10 cellular contexts compared by ENCODE assay signal in genomic region chr2:230870544-230871360, GRCh38. TPM values are rescaled to one million over a fixed set of nuclear protein-coding genes. Genes with fewer than 3 reads are reported as not detected.
DNase-seq lines count a peak whose midpoint lies in the region; ATAC-seq and TF ChIP-seq lines count a peak whose summit lies in the region.
"Had no signal": no experiment of that assay in that cellular context is flagged by ENCODE, and none has a peak within 500 bp of the region (broad histone marks: within the 10 kb centered on the region; RNA-seq: fewer than 3 reads in every experiment).

No MANE protein-coding gene starts in this region.

- peak overlapping the region; percentile 97 for H2AK5ac ChIP-seq in mesendoderm (ENCODE audit: low read length)

- peaks cover 38% of the 10 kb centered on the region for H3K79me1 ChIP-seq in mesendoderm (ENCODE audit: low read length)

- H3K56ac ChIP-seq in mesendoderm (ENCODE audit: low read length) = peak overlapping the region; percentile 79

- H3K9me3 Mint-ChIP-seq in activated T-helper 2 cell treated with anti-CD3 and anti-CD28 coated beads, Interferon-gamma antibody, Interleukin-2, Interleukin-4, amounts not matched to agents 10 μg/mL and 5 μg/mL and 100 μg/mL, durations not matched to agents 14 hours and 24 hours and 36 hours = no peaks in the 10 kb centered on the region

- H4K5ac ChIP-seq in mesendoderm (ENCODE audit: low read length) = no peak overlapping the region

- peak overlapping the region; percentile 87 for H2BK5ac ChIP-seq in mesendoderm (ENCODE audit: low read length)

- H3K9ac ChIP-seq in mesendoderm (ENCODE audit: low read length) = peak overlapping the region; percentile 39

- peak overlapping the region; percentile 90 for H3K23ac ChIP-seq in mesendoderm (ENCODE audit: low read length)

- no peak overlapping the region for H3K4ac ChIP-seq in mesendoderm (ENCODE audit: low read depth, low read length)

- TF ChIP-seq CTCF in upper lobe of right lung (IDR thresholded peaks at IDR 0.05) = no peak

- H3K27me3 ChIP-seq in mesendoderm (ENCODE audit: insufficient read depth, low read length, poor library complexity) (no peaks in the 10 kb centered on the region), upper lobe of right lung (peaks cover 6% of the 10 kb centered on the region)

- no peaks in the 10 kb centered on the region for H3K36me3 Mint-ChIP-seq in T-helper 17 cell (ENCODE audit: low read depth)
- no peaks in the 10 kb centered on the region for H3K36me3 Mint-ChIP-seq in activated T-helper 2 cell treated with anti-CD3 and anti-CD28 coated beads, Interferon-gamma antibody, Interleukin-2, Interleukin-4, amounts not matched to agents 10 μg/mL and 5 μg/mL and 100 μg/mL, durations not matched to agents 14 hours and 24 hours and 36 hours (ENCODE audit: low read depth)

- H4K8ac ChIP-seq in mesendoderm (ENCODE audit: low read depth, low read length) = no peak overlapping the region

- peak overlapping the region; percentile 20 for H3K4me2 ChIP-seq in mesendoderm (ENCODE audit: low read length)

- H3K27me3 Mint-ChIP-seq in T-helper 17 cell = no peaks in the 10 kb centered on the region
- peaks cover 15% of the 10 kb centered on the region for H3K27me3 Mint-ChIP-seq in activated T-helper 2 cell treated with anti-CD3 and anti-CD28 coated beads, Interferon-gamma antibody, Interleukin-2, Interleukin-4, amounts not matched to agents 10 μg/mL and 5 μg/mL and 100 μg/mL, durations not matched to agents 14 hours and 24 hours and 36 hours (ENCODE audit: low read depth)

- no peak overlapping the region for H2BK120ac ChIP-seq in mesendoderm (ENCODE audit: low read depth, low read length)

- H3K4me1 ChIP-seq in mesendoderm (ENCODE audit: control insufficient read depth, low read depth, low read length) = peaks cover 36% of the 10 kb centered on the region
- H3K4me1 ChIP-seq in upper lobe of right lung = peaks cover 19% of the 10 kb centered on the region

- H3K4me3 ChIP-seq in mesendoderm (ENCODE audit: low read length) (no peak overlapping the region), upper lobe of right lung (no peak overlapping the region)

- H2BK15ac ChIP-seq in mesendoderm (replicated peaks; ENCODE audit: low read depth) = no peak overlapping the region

- peaks cover 29% of the 10 kb centered on the region for H3K4me1 Mint-ChIP-seq in T-helper 17 cell
- peaks cover 11% of the 10 kb centered on the region for H3K4me1 Mint-ChIP-seq in activated T-helper 2 cell treated with anti-CD3 and anti-CD28 coated beads, Interferon-gamma antibody, Interleukin-2, Interleukin-4, amounts not matched to agents 10 μg/mL and 5 μg/mL and 100 μg/mL, durations not matched to agents 14 hours and 24 hours and 36 hours (ENCODE audit: low read depth)

- H3K27ac ChIP-seq in mesendoderm (ENCODE audit: low read depth, low read length) (peak overlapping the region; percentile 83), upper lobe of right lung (peak overlapping the region; percentile 8)

- intact Hi-C loops in upper lobe of right lung (cut with DNase I) = no loop called here
- intact Hi-C loops in activated T-helper 2 cell treated with anti-CD3 and anti-CD28 coated beads, Interferon-gamma antibody, Interleukin-2, Interleukin-4, amounts not matched to agents 10 μg/mL and 5 μg/mL and 100 μg/mL, durations not matched to agents 14 hours and 24 hours and 36 hours (cut with micrococcal nuclease) = no loop called here

- peak; percentile 47 for DNase-seq in activated effector memory CD4-positive, alpha-beta T cell treated with anti-CD3 and anti-CD28 coated beads, Interleukin-2, amount 50 U/mL, for 16 hours
- no peak for DNase-seq in activated effector memory CD4-positive, alpha-beta T cell treated with Interleukin-2 at 50 U/mL for 16 hours
- no peak for DNase-seq in T-helper 17 cell
- peak; percentile 82 for DNase-seq in mesendoderm
- no peak for DNase-seq in upper lobe of right lung
- DNase-seq in glomerular visceral epithelial cell (ENCODE audit: extremely low spot score) = no peak
- DNase-seq in activated T-helper 2 cell treated with anti-CD3 and anti-CD28 coated beads, Interferon-gamma antibody, Interleukin-2, Interleukin-4, amounts not matched to agents 10 μg/mL and 5 μg/mL and 100 μg/mL, durations not matched to agents 14 hours and 24 hours and 36 hours (ENCODE audit: low spot score) = no peak
- DNase-seq in NCI-H510A (lab: John Stamatoyannopoulos, UW) = no peak
- DNase-seq: NCI-H226 had no signal

- H3K4me3 Mint-ChIP-seq in T-helper 17 cell = no peak overlapping the region
- H3K4me3 Mint-ChIP-seq in activated T-helper 2 cell treated with anti-CD3 and anti-CD28 coated beads, Interferon-gamma antibody, Interleukin-2, Interleukin-4, amounts not matched to agents 10 μg/mL and 5 μg/mL and 100 μg/mL, durations not matched to agents 14 hours and 24 hours and 36 hours (ENCODE audit: low read depth) = no peak overlapping the region

- WGBS in mesendoderm (ENCODE audit: extremely low coverage, insufficient coverage, low lambda C conversion rate) = no CpG with 5 or more reads among the region's 18 CpGs

- H3K79me2 ChIP-seq in mesendoderm (ENCODE audit: control insufficient read depth, insufficient read depth, low read length) = peaks cover 88% of the 10 kb centered on the region

- H3K9me3 ChIP-seq in T-helper 17 cell (ENCODE audit: control insufficient read depth, low read length, poor library complexity, severe bottlenecking) (no peaks in the 10 kb centered on the region), upper lobe of right lung (no peaks in the 10 kb centered on the region)

- H3K18ac ChIP-seq in mesendoderm (ENCODE audit: low read length) = no peak overlapping the region

- peaks cover 13% of the 10 kb centered on the region for H3K36me3 ChIP-seq in mesendoderm (ENCODE audit: control insufficient read depth, insufficient read depth, low read length)
- H3K36me3 ChIP-seq in upper lobe of right lung = no peaks in the 10 kb centered on the region

- peak overlapping the region; percentile 4 for H3K27ac Mint-ChIP-seq in T-helper 17 cell
- H3K27ac Mint-ChIP-seq in activated T-helper 2 cell treated with anti-CD3 and anti-CD28 coated beads, Interferon-gamma antibody, Interleukin-2, Interleukin-4, amounts not matched to agents 10 μg/mL and 5 μg/mL and 100 μg/mL, durations not matched to agents 14 hours and 24 hours and 36 hours = no peak overlapping the region

- ATAC-seq in T-helper 17 cell = no peak
- no peak for ATAC-seq in upper lobe of right lung

RNA-seq across cellular contexts. Expression of gene ITM2C, which starts 6.0 kb away (rescaled TPM):
- total RNA-seq in T-helper 17 cell (10 to 100 TPM; 15.3 to 18.6 TPM), upper lobe of right lung (25.0 TPM)
- polyA plus RNA-seq in mesendoderm (2013, experiment 1 of 2) = 368 TPM
- polyA plus RNA-seq in mesendoderm (2013, experiment 2 of 2) = 373 TPM
- 13.3 and 15.8 TPM in 2 replicates for total RNA-seq in activated T-helper 2 cell treated with anti-CD3 and anti-CD28 coated beads, Interferon-gamma antibody, Interleukin-2, Interleukin-4, amounts not matched to agents 10 μg/mL and 5 μg/mL and 100 μg/mL, durations not matched to agents 14 hours and 24 hours and 36 hours

RNA-seq across cellular contexts. Expression of gene GPR55, which starts 54.3 kb away (rescaled TPM):
- total RNA-seq in T-helper 17 cell (1 to 10 TPM; 3.8 to 8.3 TPM), upper lobe of right lung (1.2 TPM)
- 0.41 TPM for polyA plus RNA-seq in mesendoderm (2013, experiment 1 of 2)
- polyA plus RNA-seq in mesendoderm (2013, experiment 2 of 2) = 0.41 TPM
- total RNA-seq in activated T-helper 2 cell treated with anti-CD3 and anti-CD28 coated beads, Interferon-gamma antibody, Interleukin-2, Interleukin-4, amounts not matched to agents 10 μg/mL and 5 μg/mL and 100 μg/mL, durations not matched to agents 14 hours and 24 hours and 36 hours = 0.57 and 0.78 TPM in 2 replicates
- total RNA-seq: lung microvascular endothelial cell had no signal

Comparison
In these comparisons a context has a peak if more than half of its experiments do, and no peak if none do; other contexts are left out.
1. DNase-seq: peak in activated effector memory CD4-positive, alpha-beta T cell treated with anti-CD3 and anti-CD28 coated beads, Interleukin-2, amount 50 U/mL, for 16 hours (single experiment) and mesendoderm (single experiment); none in activated effector memory CD4-positive, alpha-beta T cell treated with Interleukin-2 at 50 U/mL for 16 hours (single experiment), T-helper 17 cell (0 of 3), upper lobe of right lung (single experiment), glomerular visceral epithelial cell (single experiment), activated T-helper 2 cell treated with anti-CD3 and anti-CD28 coated beads, Interferon-gamma antibody, Interleukin-2, Interleukin-4, amounts not matched to agents 10 μg/mL and 5 μg/mL and 100 μg/mL, durations not matched to agents 14 hours and 24 hours and 36 hours (single experiment) and NCI-H510A (single experiment).